ENCODE assay signal across 9 cellular contexts in genomic region chr2:209334188-209335017, GRCh38.
DNase-seq lines count a peak whose midpoint lies in the region; TF ChIP-seq lines count a peak whose summit lies in the region.
"Had no signal": no experiment of that assay in that cellular context is flagged by ENCODE, and none has a peak within 500 bp of the region (broad histone marks: within the 10 kb centered on the region; RNA-seq: fewer than 3 reads in every experiment).

No MANE protein-coding gene starts in this region.

- no peaks in the 10 kb centered on the region for H3K79me2 ChIP-seq in GM23248 (ENCODE audit: insufficient read depth)
- no peaks in the 10 kb centered on the region for H3K79me2 ChIP-seq in hepatocyte

- TF ChIP-seq CTCF in hepatocyte (IDR thresholded peaks at IDR 0.05; ENCODE audit: poor library complexity): peak; percentile 91

- H3K4me2 ChIP-seq in GM23248 (ENCODE audit: unreplicated experiment): peak overlapping the region; percentile 20
- peak overlapping the region; percentile 26 for H3K4me2 ChIP-seq in hepatocyte
- H3K4me2 ChIP-seq: BLaER1 treated with 17β-estradiol and CSF1 and Interleukin-3, amounts not matched to agents 10 nM and 100 nM had no signal

- no peak overlapping the region for H3K9ac ChIP-seq in GM23248
- H3K9ac ChIP-seq: BLaER1 treated with 17β-estradiol and CSF1 and Interleukin-3, amounts not matched to agents 10 nM and 100 nM had no signal

- no peaks in the 10 kb centered on the region for H3K4me1 ChIP-seq in GM23248 (ENCODE audit: insufficient read depth)
- no peaks in the 10 kb centered on the region for H3K4me1 ChIP-seq in hepatocyte (ENCODE audit: insufficient read depth)
- H3K4me1 ChIP-seq: BLaER1 treated with 17β-estradiol and CSF1 and Interleukin-3, amounts not matched to agents 10 nM and 100 nM had no signal

- WGBS in GM23248 (ENCODE audit: low coverage in 1 of 2, low lambda C conversion rate in 2 of 2, missing lambda C conversion rate in 2 of 2), 2 experiments: 5 to 9% methylated on average over 7 of the region's 7 CpGs
- WGBS in hepatocyte (ENCODE audit: low lambda C conversion rate, missing lambda C conversion rate): 13% methylated on average over 7 of the region's 7 CpGs

- DNase-seq in activated CD4-positive, alpha-beta T cell treated with anti-CD3 and anti-CD28 coated beads for 24 hours (ENCODE audit: low read depth in 2 of 2): peak; percentile 3 to 20
- DNase-seq in activated CD4-positive, alpha-beta T cell treated with anti-CD3 and anti-CD28 coated beads, Interleukin-2, amount 50 U/mL, for 1 hour: no peak
- DNase-seq in GM23248 (peak; percentile 72), NOMO-1 treated with dmso at 0.1 percent for 144 hours (lab: John Stamatoyannopoulos, UW; ENCODE audit: unreplicated experiment) (peak; percentile 18), amniotic stem cell (lab: John Stamatoyannopoulos, UW) (peak; percentile 36), hepatocyte (ENCODE audit: low spot score) (peak; percentile 77), smooth muscle cell of the brain vasculature (ENCODE audit: low read depth, low spot score) (peak; percentile 37)
- peak; percentile 34 for DNase-seq in Jurkat, Clone E6-1 (ENCODE audit: low read depth, low spot score)

- H2AFZ ChIP-seq in GM23248: no peak overlapping the region
- H2AFZ ChIP-seq in hepatocyte: no peak overlapping the region

- no peak overlapping the region for H3K4me3 ChIP-seq in GM23248
- no peak overlapping the region for H3K4me3 ChIP-seq in Jurkat, Clone E6-1 (ENCODE audit: low read length)
- no peak overlapping the region for H3K4me3 ChIP-seq in hepatocyte
- H3K4me3 ChIP-seq: BLaER1 treated with 17β-estradiol and CSF1 and Interleukin-3, amounts not matched to agents 10 nM and 100 nM had no signal

- H3K9me3 ChIP-seq in GM23248 (ENCODE audit: low read depth) (no peaks in the 10 kb centered on the region), hepatocyte (ENCODE audit: low read depth) (no peaks in the 10 kb centered on the region)
- H3K9me3 ChIP-seq: BLaER1 treated with 17β-estradiol and CSF1 and Interleukin-3, amounts not matched to agents 10 nM and 100 nM had no signal

- H3K27ac ChIP-seq in GM23248: no peak overlapping the region
- H3K27ac ChIP-seq in hepatocyte: no peak overlapping the region
- H3K27ac ChIP-seq: BLaER1 treated with 17β-estradiol and CSF1 and Interleukin-3, amounts not matched to agents 10 nM and 100 nM had no signal

- H4K20me1 ChIP-seq in GM23248 (ENCODE audit: insufficient read depth) (no peaks in the 10 kb centered on the region), hepatocyte (ENCODE audit: insufficient read depth, poor library complexity, severe bottlenecking) (no peaks in the 10 kb centered on the region)
- H4K20me1 ChIP-seq: BLaER1 treated with 17β-estradiol and CSF1 and Interleukin-3, amounts not matched to agents 10 nM and 100 nM had no signal

- H3K9me2 ChIP-seq in GM23248 (ENCODE audit: insufficient read depth) (no peaks in the 10 kb centered on the region), hepatocyte (replicated peaks; ENCODE audit: insufficient read depth) (no peaks in the 10 kb centered on the region)

- H3K36me3 ChIP-seq in GM23248 (ENCODE audit: low read depth): no peaks in the 10 kb centered on the region
- H3K36me3 ChIP-seq in hepatocyte (replicated peaks; ENCODE audit: insufficient read depth, low read depth): no peaks in the 10 kb centered on the region
- H3K36me3 ChIP-seq: BLaER1 treated with 17β-estradiol and CSF1 and Interleukin-3, amounts not matched to agents 10 nM and 100 nM had no signal

- in situ Hi-C loops in GM23248 (cut with MboI): loop anchor here (10.0 to 25.0 kb wide), 2 partner anchors 210 to 628 kb away; no protein-coding TSS in a partner anchor

- H3F3A ChIP-seq in GM23248 (ENCODE audit: insufficient read depth): no peaks in the 10 kb centered on the region

- H3K27me3 ChIP-seq in GM23248 (replicated peaks; ENCODE audit: insufficient read depth) (peaks cover 4% of the 10 kb centered on the region; the same call in 1 of the 2 replicates), hepatocyte (no peaks in the 10 kb centered on the region)
- H3K27me3 ChIP-seq: BLaER1 treated with 17β-estradiol and CSF1 and Interleukin-3, amounts not matched to agents 10 nM and 100 nM had no signal
